Comparison of ENCODE assay signal across 16 cellular contexts in genomic region chr3:27557411-27557810, GRCh38.
DNase-seq lines count a peak whose midpoint lies in the region; ATAC-seq and TF ChIP-seq lines count a peak whose summit lies in the region.
"Had no signal": no experiment of that assay in that cellular context is flagged by ENCODE, and none has a peak within 500 bp of the region (broad histone marks: within the 10 kb centered on the region; RNA-seq: fewer than 3 reads in every experiment).

No MANE protein-coding gene starts in this region.

- H3K4me3 ChIP-seq in GM23248 (no peak overlapping the region), coronary artery (no peak overlapping the region), lower lobe of right lung (no peak overlapping the region), skeletal muscle tissue (ENCODE audit: low read length in 3 of 3) (no peak overlapping the region)

- H3K9me3 ChIP-seq in GM23248 (ENCODE audit: low read depth) (no peaks in the 10 kb centered on the region), lower lobe of right lung (no peaks in the 10 kb centered on the region), skeletal muscle tissue (ENCODE audit: control insufficient read depth in 3 of 3, low read length in 3 of 3) (no peaks in the 10 kb centered on the region)

- no peaks in the 10 kb centered on the region for H3K79me2 ChIP-seq in GM23248 (ENCODE audit: insufficient read depth)

- peak overlapping the region; percentile 45 for H3K9ac ChIP-seq in GM23248
- H3K9ac ChIP-seq in skeletal muscle tissue (ENCODE audit: low read depth in 1 of 3, low read length in 3 of 3) = no peak overlapping the region

- no peaks in the 10 kb centered on the region for H4K20me1 ChIP-seq in GM23248 (ENCODE audit: insufficient read depth)

- H2AFZ ChIP-seq in GM23248 = peak overlapping the region; percentile 26; the same call in 1 of the 2 replicates

- in situ Hi-C loops in GM23248 (cut with MboI) = no loop called here

- H3K36me3 ChIP-seq in GM23248 (ENCODE audit: low read depth) = no peaks in the 10 kb centered on the region
- H3K36me3 ChIP-seq in lower lobe of right lung = no peaks in the 10 kb centered on the region
- no peaks in the 10 kb centered on the region for H3K36me3 ChIP-seq in skeletal muscle tissue (ENCODE audit: control insufficient read depth in 3 of 3, insufficient read depth in 3 of 3, low read length in 3 of 3)
- H3K36me3 ChIP-seq: brain microvascular endothelial cell had no signal

- WGBS in GM23248 (ENCODE audit: low coverage in 1 of 2, low lambda C conversion rate in 2 of 2, missing lambda C conversion rate in 2 of 2), 2 experiments = 56 to 67% methylated on average over 2 of the region's 2 CpGs

- peaks cover 50% of the 10 kb centered on the region for H3F3A ChIP-seq in GM23248 (ENCODE audit: insufficient read depth)

- no peaks in the 10 kb centered on the region for H3K9me2 ChIP-seq in GM23248 (ENCODE audit: insufficient read depth)

- peak overlapping the region; percentile 64 for H3K4me2 ChIP-seq in GM23248 (ENCODE audit: unreplicated experiment)

- peaks cover 63% of the 10 kb centered on the region for H3K4me1 ChIP-seq in GM23248 (ENCODE audit: insufficient read depth)
- H3K4me1 ChIP-seq in lower lobe of right lung = peaks cover 3% of the 10 kb centered on the region
- peaks cover 0 to 13% (median 3%) of the 10 kb centered on the region in 3 donors for H3K4me1 ChIP-seq in skeletal muscle tissue (ENCODE audit: control insufficient read depth in 3 of 3, insufficient read depth in 3 of 3, low read length in 3 of 3)

- TF ChIP-seq CTCF in coronary artery (IDR thresholded peaks at IDR 0.05) (no peak), lower lobe of right lung (IDR thresholded peaks at IDR 0.05) (no peak), GM10266 (IDR thresholded peaks at IDR 0.05; ENCODE audit: control insufficient read depth, insufficient read depth, low read depth, missing control alignments) (no peak)

- H3K27me3 ChIP-seq in GM23248 (replicated peaks; ENCODE audit: insufficient read depth) (no peaks in the 10 kb centered on the region), lower lobe of right lung (ENCODE audit: low read depth) (no peaks in the 10 kb centered on the region), skeletal muscle tissue (ENCODE audit: control insufficient read depth in 3 of 3, insufficient read depth in 3 of 3, low read length in 3 of 3) (no peaks in the 10 kb centered on the region)
- H3K27me3 ChIP-seq: brain microvascular endothelial cell had no signal

- DNase-seq in GM23248 (peak; percentile 32), coronary artery (ENCODE audit: low spot score) (no peak), lower lobe of right lung (no peak), GM10266 (ENCODE audit: extremely low spot score) (no peak), NCI-H2196 (lab: John Stamatoyannopoulos, UW; ENCODE audit: unreplicated experiment) (no peak)
- DNase-seq: ACHN; activated CD4-positive, alpha-beta T cell treated with anti-CD3 and anti-CD28 coated beads for 36 hours; activated naive CD8-positive, alpha-beta T cell treated with anti-CD3 and anti-CD28 coated beads for 36 hours; brain microvascular endothelial cell; NCI-H1417 treated with DMSO at 0.1 percent for 48 hours; NCI-H526; T-helper 1 cell had no signal

- intact Hi-C loops in lower lobe of right lung (cut with DNase I) = no loop called here

- peak overlapping the region; percentile 83 for H3K27ac ChIP-seq in GM23248
- peak overlapping the region; percentile 76 to 91 for H3K27ac ChIP-seq in coronary artery
- H3K27ac ChIP-seq in lower lobe of right lung = peak overlapping the region; percentile 25
- peak overlapping the region; percentile 61 for H3K27ac ChIP-seq in skeletal muscle tissue (ENCODE audit: low read depth, low read length)
- H3K27ac ChIP-seq: brain microvascular endothelial cell, C4-2B had no signal

- ATAC-seq in lower lobe of right lung (no peak), GM18907 (IDR thresholded peaks at IDR 0.05; ENCODE audit: unreplicated experiment) (no peak), GM21576 (IDR thresholded peaks at IDR 0.05; ENCODE audit: unreplicated experiment) (no peak)
- ATAC-seq: activated CD4-positive, alpha-beta T cell treated with anti-CD3 and anti-CD28 coated beads for 36 hours had no signal

Comparison
In these comparisons a context has a peak if more than half of its experiments do, and no peak if none do; other contexts are left out.
1. H3K27ac ChIP-seq: peak in every context shown above with its lines; median percentile 84 in coronary artery; 83 in GM23248; 61 in skeletal muscle tissue; 25 in lower lobe of right lung.